Comparison of ENCODE assay signal across 12 cellular contexts in genomic region chr1:43036932-43037331, GRCh38.
"Had no signal": no experiment of that assay in that cellular context is flagged by ENCODE, and none has a peak within 500 bp of the region (broad histone marks: within the 10 kb centered on the region; RNA-seq: fewer than 3 reads in every experiment).

No MANE protein-coding gene starts in this region.

- H3K4me3 Mint-ChIP-seq: activated CD4-positive, alpha-beta T cell treated with anti-CD3 and anti-CD28 coated beads, Interleukin-2, amount 10 ng/mL, durations not matched to agents 24 days and 14 days; activated naive CD8-positive, alpha-beta T cell treated with anti-CD3 and anti-CD28 coated beads for 36 hours; activated T-cell treated with anti-CD3 and anti-CD28 coated beads, Interleukin-2, amount 50 U/mL, for 24 hours had no signal

- H3K9me3 ChIP-seq: heart left ventricle, pancreas, vagina had no signal

- H3K27ac Mint-ChIP-seq: activated CD4-positive, alpha-beta T cell treated with anti-CD3 and anti-CD28 coated beads, Interleukin-2, amount 10 ng/mL, durations not matched to agents 24 days and 14 days; activated naive CD8-positive, alpha-beta T cell treated with anti-CD3 and anti-CD28 coated beads for 36 hours; activated T-cell treated with anti-CD3 and anti-CD28 coated beads, Interleukin-2, amount 50 U/mL, for 24 hours had no signal

- FAIRE-seq: pancreas had no signal

- DNase-seq: activated CD4-positive, alpha-beta T cell treated with anti-CD3 and anti-CD28 coated beads, Interleukin-2, amount 10 ng/mL, durations not matched to agents 24 days and 14 days; activated effector memory CD4-positive, alpha-beta T cell treated with anti-CD3 and anti-CD28 coated beads, Interleukin-2, amount 50 U/mL, for 16 hours; activated naive CD8-positive, alpha-beta T cell treated with anti-CD3 and anti-CD28 coated beads for 36 hours; activated T-cell treated with anti-CD3 and anti-CD28 coated beads, Interleukin-2, amount 50 U/mL, for 24 hours; aorta; foreskin keratinocyte; heart left ventricle; left ventricle myocardium superior; mesenchymal stem cell; pancreas; stimulated activated CD4-positive, alpha-beta T cell treated with anti-CD3 and anti-CD28 coated beads, Interleukin-4, amount 100 ng/mL, for 4 hours had no signal

- H3K27ac ChIP-seq: foreskin keratinocyte, heart left ventricle, pancreas, vagina had no signal

- H3K36me3 Mint-ChIP-seq: activated naive CD8-positive, alpha-beta T cell treated with anti-CD3 and anti-CD28 coated beads for 36 hours had no signal

- H3K36me3 ChIP-seq: heart left ventricle, pancreas, vagina had no signal

- ATAC-seq: foreskin keratinocyte, heart left ventricle, left ventricle myocardium superior, pancreas had no signal

- H3K9me3 Mint-ChIP-seq: activated CD4-positive, alpha-beta T cell treated with anti-CD3 and anti-CD28 coated beads, Interleukin-2, amount 10 ng/mL, durations not matched to agents 24 days and 14 days; activated naive CD8-positive, alpha-beta T cell treated with anti-CD3 and anti-CD28 coated beads for 36 hours; activated T-cell treated with anti-CD3 and anti-CD28 coated beads, Interleukin-2, amount 50 U/mL, for 24 hours had no signal

- H3K4me3 ChIP-seq: heart left ventricle, pancreas, vagina had no signal

- H3K27me3 ChIP-seq: foreskin keratinocyte, heart left ventricle, pancreas, vagina had no signal

- H3K27me3 Mint-ChIP-seq: activated naive CD8-positive, alpha-beta T cell treated with anti-CD3 and anti-CD28 coated beads for 36 hours; activated T-cell treated with anti-CD3 and anti-CD28 coated beads, Interleukin-2, amount 50 U/mL, for 24 hours had no signal
